Comparison of ENCODE assay signal across 10 cellular contexts in genomic region chr10:18583575-18584270, GRCh38.
DNase-seq lines count a peak whose midpoint lies in the region; ATAC-seq and TF ChIP-seq lines count a peak whose summit lies in the region.
"Had no signal": no experiment of that assay in that cellular context is flagged by ENCODE, and none has a peak within 500 bp of the region (broad histone marks: within the 10 kb centered on the region; RNA-seq: fewer than 3 reads in every experiment).

No MANE protein-coding gene starts in this region.

- CTCF ChIA-PET in activated CD4-positive, alpha-beta T cell treated with anti-CD3 and anti-CD28 coated beads, Interleukin-2, amount 10 ng/mL, durations not matched to agents 7 days and 5 days (lab: Charles Lee): no interaction called here
- CTCF ChIA-PET in GM10248 (lab: Yijun Ruan, JAX): interaction anchor here (1.4 kb wide), 1 partner anchor 18 kb away, joined by 3 read pairs; no protein-coding TSS in a partner anchor

- no peak overlapping the region for H3K18ac ChIP-seq in trophoblast cell (ENCODE audit: low read length)

- H3K4me2 ChIP-seq in KMS-11 (no peak overlapping the region), trophoblast cell (ENCODE audit: low read length) (peak overlapping the region; percentile 10)

- H3K4me1 ChIP-seq in KMS-11 (ENCODE audit: low read depth, poor library complexity, severe bottlenecking) (peaks cover 7% of the 10 kb centered on the region), trophoblast cell (ENCODE audit: control insufficient read depth in 1 of 2, insufficient read depth in 2 of 2, low read length in 2 of 2) (peaks cover 24 to 28% of the 10 kb centered on the region in 2 experiments)

- no peaks in the 10 kb centered on the region for H4K20me1 ChIP-seq in KMS-11 (ENCODE audit: insufficient read depth)

- H3K79me2 ChIP-seq in KMS-11 (ENCODE audit: insufficient read depth, low read depth) (no peaks in the 10 kb centered on the region), trophoblast cell (ENCODE audit: control insufficient read depth, insufficient read depth, low read length, poor library complexity) (peaks cover 2% of the 10 kb centered on the region)

- H3K36me3 ChIP-seq in KMS-11 (ENCODE audit: insufficient read depth) (no peaks in the 10 kb centered on the region), trophoblast cell (ENCODE audit: control insufficient read depth in 1 of 2, insufficient read depth in 2 of 2, low read length in 2 of 2) (peaks cover 9 to 11% of the 10 kb centered on the region in 2 experiments)

- H3K23ac ChIP-seq in trophoblast cell (ENCODE audit: low read length): no peak overlapping the region

- H3K9ac ChIP-seq in KMS-11 (no peak overlapping the region), trophoblast cell (ENCODE audit: low read length) (peak overlapping the region; percentile 53)

- H3K4me3 Mint-ChIP-seq in activated CD4-positive, alpha-beta T cell treated with anti-CD3 and anti-CD28 coated beads, Interleukin-2, amount 10 ng/mL, durations not matched to agents 7 days and 5 days: no peak overlapping the region
- no peak overlapping the region for H3K4me3 Mint-ChIP-seq in activated T-helper 17 cell treated with anti-CD3 and anti-CD28 coated beads, Interleukin-2, amount 50 U/mL, for 72 hours

- POLR2A ChIA-PET in activated CD4-positive, alpha-beta T cell treated with anti-CD3 and anti-CD28 coated beads, Interleukin-2, amount 10 ng/mL, durations not matched to agents 7 days and 5 days (lab: Charles Lee): no interaction called here
- POLR2A ChIA-PET in GM10248 (lab: Yijun Ruan, JAX): no interaction called here

- H2BK12ac ChIP-seq in trophoblast cell (ENCODE audit: low read length): peak overlapping the region; percentile 84

- no peak for ATAC-seq in activated T-helper 17 cell treated with anti-CD3 and anti-CD28 coated beads, Interleukin-2, amount 50 U/mL, for 72 hours (replicated peaks)
- ATAC-seq in HG03135 (IDR thresholded peaks at IDR 0.05; ENCODE audit: unreplicated experiment) (no peak), GM21529 (IDR thresholded peaks at IDR 0.05; ENCODE audit: unreplicated experiment) (no peak)
- ATAC-seq: activated CD4-positive, CD25-positive, alpha-beta regulatory T cell treated with anti-CD3 and anti-CD28 coated beads, Interleukin-2, amount 50 U/mL, for 24 hours had no signal

- H3K27ac ChIP-seq in KMS-11 (no peak overlapping the region), trophoblast cell (ENCODE audit: low read depth, low read length) (peak overlapping the region; percentile 22)

- no peak overlapping the region for H2AFZ ChIP-seq in KMS-11 (ENCODE audit: low read depth)
- no peak overlapping the region for H2AFZ ChIP-seq in trophoblast cell (ENCODE audit: insufficient read depth, low read length, poor library complexity)

- peaks cover 28% of the 10 kb centered on the region for H3K4me1 Mint-ChIP-seq in activated CD4-positive, alpha-beta T cell treated with anti-CD3 and anti-CD28 coated beads, Interleukin-2, amount 10 ng/mL, durations not matched to agents 7 days and 5 days
- H3K4me1 Mint-ChIP-seq in activated T-helper 17 cell treated with anti-CD3 and anti-CD28 coated beads, Interleukin-2, amount 50 U/mL, for 72 hours: peaks cover 11% of the 10 kb centered on the region

- peaks cover 14% of the 10 kb centered on the region for H3K79me1 ChIP-seq in trophoblast cell (ENCODE audit: low read length)

- peaks cover 13% of the 10 kb centered on the region for H3K9me3 Mint-ChIP-seq in activated CD4-positive, alpha-beta T cell treated with anti-CD3 and anti-CD28 coated beads, Interleukin-2, amount 10 ng/mL, durations not matched to agents 7 days and 5 days
- H3K9me3 Mint-ChIP-seq in activated T-helper 17 cell treated with anti-CD3 and anti-CD28 coated beads, Interleukin-2, amount 50 U/mL, for 72 hours: peaks cover under 1% of the 10 kb centered on the region

- peak overlapping the region; percentile 74 for H3K27ac Mint-ChIP-seq in activated CD4-positive, alpha-beta T cell treated with anti-CD3 and anti-CD28 coated beads, Interleukin-2, amount 10 ng/mL, durations not matched to agents 7 days and 5 days
- peak overlapping the region; percentile 2 for H3K27ac Mint-ChIP-seq in activated T-helper 17 cell treated with anti-CD3 and anti-CD28 coated beads, Interleukin-2, amount 50 U/mL, for 72 hours

- H3K27me3 ChIP-seq in KMS-11 (ENCODE audit: insufficient read depth, low read depth) (no peaks in the 10 kb centered on the region), trophoblast cell (ENCODE audit: insufficient read depth, low read length) (no peaks in the 10 kb centered on the region)

- no peak for DNase-seq in activated CD4-positive, alpha-beta T cell treated with anti-CD3 and anti-CD28 coated beads, Interleukin-2, amount 10 ng/mL, durations not matched to agents 7 days and 5 days
- DNase-seq in activated CD4-positive, alpha-beta T cell treated with anti-CD3 and anti-CD28 coated beads for 4 hours: no peak
- DNase-seq in trophoblast cell (peak in 1 of 2 donors; percentile 30), GM10248 (ENCODE audit: extremely low spot score) (no peak)
- DNase-seq: NCI-H748 treated with DMSO at 0.1 percent for 48 hours had no signal

- peak overlapping the region; percentile 32 for H4K91ac ChIP-seq in trophoblast cell (ENCODE audit: low read depth, low read length)

- no CpG with 5 or more reads among the region's 5 CpGs for WGBS in trophoblast cell (ENCODE audit: extremely low coverage, insufficient coverage, insufficient read length)

- H3K4me3 ChIP-seq in KMS-11 (IDR thresholded peaks at IDR 0.05; ENCODE audit: insufficient read depth, low read depth, low read length) (no peak overlapping the region), trophoblast cell (ENCODE audit: low read depth, low read length) (no peak overlapping the region)

- H2AK5ac ChIP-seq in trophoblast cell (ENCODE audit: low read length): no peak overlapping the region

- H2BK5ac ChIP-seq in trophoblast cell (ENCODE audit: low read depth, low read length, poor library complexity): no peak overlapping the region

- H4K8ac ChIP-seq in trophoblast cell (ENCODE audit: low read depth, low read length): peak overlapping the region; percentile 13

- TF ChIP-seq CTCF in KMS-11 (conservative IDR thresholded peaks at IDR 0.05; ENCODE audit: low read depth, low read length) (peak; percentile 45), GM10248 (IDR thresholded peaks at IDR 0.05; ENCODE audit: control extremely low read depth, extremely low read depth, low read depth, missing control alignments) (no peak)

- H3K27me3 Mint-ChIP-seq in activated CD4-positive, alpha-beta T cell treated with anti-CD3 and anti-CD28 coated beads, Interleukin-2, amount 10 ng/mL, durations not matched to agents 7 days and 5 days: no peaks in the 10 kb centered on the region
- no peaks in the 10 kb centered on the region for H3K27me3 Mint-ChIP-seq in activated T-helper 17 cell treated with anti-CD3 and anti-CD28 coated beads, Interleukin-2, amount 50 U/mL, for 72 hours

- no peak overlapping the region for H3K4ac ChIP-seq in trophoblast cell (ENCODE audit: low read depth, low read length)

- no peak overlapping the region for H3K14ac ChIP-seq in trophoblast cell (ENCODE audit: low read length)

- H3K36me3 Mint-ChIP-seq in activated CD4-positive, alpha-beta T cell treated with anti-CD3 and anti-CD28 coated beads, Interleukin-2, amount 10 ng/mL, durations not matched to agents 7 days and 5 days (ENCODE audit: low read depth): peaks cover 82% of the 10 kb centered on the region
- peaks cover 80% of the 10 kb centered on the region for H3K36me3 Mint-ChIP-seq in activated T-helper 17 cell treated with anti-CD3 and anti-CD28 coated beads, Interleukin-2, amount 50 U/mL, for 72 hours (ENCODE audit: low read depth)

- no peak overlapping the region for H4K12ac ChIP-seq in trophoblast cell (ENCODE audit: low read depth, low read length)

- peak overlapping the region; percentile 41 for H2BK120ac ChIP-seq in trophoblast cell (ENCODE audit: insufficient read depth, low read length, poor library complexity)

- H3K9me3 ChIP-seq in trophoblast cell (ENCODE audit: insufficient read depth, low read depth, low read length): no peaks in the 10 kb centered on the region
